ENCODE assay signal across 13 cellular contexts in the genomic region with DNA sequence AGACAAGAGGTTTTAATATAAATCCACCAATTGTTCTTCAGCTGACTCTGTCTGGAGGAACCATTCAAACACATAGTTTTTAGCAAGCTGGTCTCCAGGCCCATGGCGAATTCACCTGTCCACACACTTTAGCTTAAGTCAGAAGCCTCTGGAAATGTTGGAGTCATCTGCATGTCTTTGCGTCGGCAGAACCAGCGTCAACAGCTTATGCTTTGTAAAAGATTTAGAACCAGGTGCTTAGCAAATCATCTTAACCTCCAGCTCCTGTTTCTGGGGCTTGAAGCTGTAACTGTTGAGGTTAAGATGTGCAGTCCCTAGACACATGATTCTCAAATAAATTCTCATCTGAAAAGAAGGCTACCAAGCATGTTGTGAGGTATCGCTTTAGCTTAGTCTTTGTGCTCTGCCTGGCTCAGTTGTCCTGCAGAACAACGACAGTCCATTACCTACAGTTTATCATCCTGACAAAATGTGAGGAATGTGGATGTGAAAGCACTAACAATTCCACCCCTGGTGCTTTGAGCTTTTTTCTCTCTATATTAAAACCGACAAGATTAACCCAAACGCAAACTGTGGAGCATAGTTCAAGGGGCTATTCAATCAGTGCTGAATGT. TPM values are rescaled to one million over a fixed set of nuclear protein-coding genes. Genes with fewer than 3 reads are reported as not detected.
A peak's percentile ranks its signal among the peaks of the same experiment; 100 is the strongest.
DNase-seq lines count a peak whose midpoint lies in the region; ATAC-seq and TF ChIP-seq lines count a peak whose summit lies in the region.
"Had no signal": no experiment of that assay in that cellular context is flagged by ENCODE, and none has a peak within 500 bp of the region (broad histone marks: within the 10 kb centered on the region; RNA-seq: fewer than 3 reads in every experiment).

No MANE protein-coding gene starts in this region.

- H3K36me3 ChIP-seq in left lung (no peaks in the 10 kb centered on the region), skeletal muscle tissue (ENCODE audit: control insufficient read depth in 3 of 3, insufficient read depth in 3 of 3, low read length in 3 of 3) (no peaks in the 10 kb centered on the region)
- H3K36me3 ChIP-seq: tibial artery had no signal

- DNase-seq in LNCaP clone FGC (ENCODE audit: low read depth) (no peak), choroid plexus epithelial cell (ENCODE audit: low read depth) (peak; percentile 44), left lung (no peak), AG08395 (ENCODE audit: low spot score) (no peak)
- DNase-seq in activated T-cell treated with anti-CD3 and anti-CD28 coated beads, Interleukin-2, amount 50 U/mL, for 72 hours: no peak
- DNase-seq: activated CD4-positive, alpha-beta T cell treated with anti-CD3 and anti-CD28 coated beads, Interleukin-2, amount 50 U/mL, for 4 hours; natural killer cell; tibial artery had no signal

- no peak overlapping the region for H3K27ac Mint-ChIP-seq in activated T-cell treated with anti-CD3 and anti-CD28 coated beads, Interleukin-2, amount 50 U/mL, for 72 hours
- H3K27ac Mint-ChIP-seq: activated naive CD4-positive, alpha-beta T cell treated with anti-CD3 and anti-CD28 coated beads, Interleukin-2, amount 50 U/mL, for 72 hours; natural killer cell had no signal

- H3K27me3 ChIP-seq in left lung: peaks cover 0 to 53% of the 10 kb centered on the region in 2 donors
- no peaks in the 10 kb centered on the region for H3K27me3 ChIP-seq in skeletal muscle tissue (ENCODE audit: control insufficient read depth in 3 of 3, insufficient read depth in 3 of 3, low read length in 3 of 3)
- H3K27me3 ChIP-seq: tibial artery had no signal

- H3K4me3 ChIP-seq in LNCaP clone FGC (ENCODE audit: low read depth, low read length): peak overlapping the region; percentile 72
- peak overlapping the region; percentile 87 for H3K4me3 ChIP-seq in choroid plexus epithelial cell (ENCODE audit: low read depth, low read length)
- peak overlapping the region; percentile 1 to 65 for H3K4me3 ChIP-seq in left lung
- peak overlapping the region in 2 of 3 donors; percentile 2 to 43 for H3K4me3 ChIP-seq in skeletal muscle tissue (ENCODE audit: low read length in 3 of 3)
- H3K4me3 ChIP-seq: tibial artery had no signal

- no peak overlapping the region for H3K9ac ChIP-seq in skeletal muscle tissue (ENCODE audit: low read depth in 1 of 3, low read length in 3 of 3)

- H3K27ac ChIP-seq in left lung: peak overlapping the region; percentile 48 to 86
- no peak overlapping the region for H3K27ac ChIP-seq in skeletal muscle tissue (ENCODE audit: low read depth, low read length)
- H3K27ac ChIP-seq: tibial artery had no signal

- TF ChIP-seq CTCF in LNCaP clone FGC (IDR thresholded peaks at IDR 0.05; ENCODE audit: control insufficient read depth, extremely low read depth, insufficient read depth): no peak
- no peak for TF ChIP-seq CTCF in choroid plexus epithelial cell (conservative IDR thresholded peaks at IDR 0.05; ENCODE audit: low read depth, low read length)
- no peak for TF ChIP-seq CTCF in left lung (IDR thresholded peaks at IDR 0.05)

- H3K27me3 Mint-ChIP-seq in activated T-cell treated with anti-CD3 and anti-CD28 coated beads, Interleukin-2, amount 50 U/mL, for 72 hours (ENCODE audit: low read depth): peaks cover 57% of the 10 kb centered on the region

- H3K4me1 ChIP-seq in left lung (peaks cover 0 to 26% of the 10 kb centered on the region in 2 donors), skeletal muscle tissue (ENCODE audit: control insufficient read depth in 3 of 3, insufficient read depth in 3 of 3, low read length in 3 of 3) (peaks cover 13 to 22% (median 14%) of the 10 kb centered on the region in 3 donors)

- no peaks in the 10 kb centered on the region for H3K36me3 Mint-ChIP-seq in activated T-cell treated with anti-CD3 and anti-CD28 coated beads, Interleukin-2, amount 50 U/mL, for 72 hours (ENCODE audit: insufficient read depth in 2 of 2)
- H3K36me3 Mint-ChIP-seq: activated naive CD4-positive, alpha-beta T cell treated with anti-CD3 and anti-CD28 coated beads, Interleukin-2, amount 50 U/mL, for 72 hours; IgD-negative memory B cell; natural killer cell had no signal

- intact Hi-C loops in left lung (cut with DNase I): loop anchor here in 1 of 2 donors (10.0 kb wide), 2 partner anchors 384 to 446 kb away; no protein-coding TSS in a partner anchor

- peaks cover 16% of the 10 kb centered on the region for H3K4me1 Mint-ChIP-seq in activated T-cell treated with anti-CD3 and anti-CD28 coated beads, Interleukin-2, amount 50 U/mL, for 72 hours (ENCODE audit: low read depth)

- H3K4me3 Mint-ChIP-seq in activated T-cell treated with anti-CD3 and anti-CD28 coated beads, Interleukin-2, amount 50 U/mL, for 72 hours: no peak overlapping the region

- no peaks in the 10 kb centered on the region for H3K9me3 Mint-ChIP-seq in activated T-cell treated with anti-CD3 and anti-CD28 coated beads, Interleukin-2, amount 50 U/mL, for 72 hours
- H3K9me3 Mint-ChIP-seq: activated naive CD4-positive, alpha-beta T cell treated with anti-CD3 and anti-CD28 coated beads, Interleukin-2, amount 50 U/mL, for 72 hours; IgD-negative memory B cell; natural killer cell had no signal

- ATAC-seq in left lung (no peak), GM19035 (IDR thresholded peaks at IDR 0.05; ENCODE audit: unreplicated experiment) (no peak), HG03159 (IDR thresholded peaks at IDR 0.05; ENCODE audit: unreplicated experiment) (no peak)
- no peak for ATAC-seq in activated T-cell treated with anti-CD3 and anti-CD28 coated beads, Interleukin-2, amount 50 U/mL, for 72 hours (replicated peaks in 1 of 2)
- ATAC-seq: activated naive CD4-positive, alpha-beta T cell treated with anti-CD3 and anti-CD28 coated beads, Interleukin-2, amount 50 U/mL, for 72 hours; natural killer cell had no signal

- H3K9me3 ChIP-seq in left lung (no peaks in the 10 kb centered on the region), skeletal muscle tissue (ENCODE audit: control insufficient read depth in 3 of 3, low read length in 3 of 3) (no peaks in the 10 kb centered on the region)
- H3K9me3 ChIP-seq: tibial artery had no signal

RNA-seq across cellular contexts. Expression of gene EFNB2, which starts 4.4 kb away (rescaled TPM):
- total RNA-seq in left lung (10 to 100 TPM; 39.6 to 40.2 TPM), skeletal muscle tissue (14.6 TPM)
- under 1 TPM; 0.23 to 0.24 TPM for total RNA-seq in activated T-cell treated with anti-CD3 and anti-CD28 coated beads, Interleukin-2, amount 50 U/mL, for 72 hours
- total RNA-seq: activated naive CD4-positive, alpha-beta T cell treated with anti-CD3 and anti-CD28 coated beads, Interleukin-2, amount 50 U/mL, for 72 hours had no signal

RNA-seq across cellular contexts. Expression of gene ARGLU1, which starts 36.9 kb away (rescaled TPM):
- 10 to 100 TPM; 67.3 to 84.2 TPM for total RNA-seq in left lung
- 32.4 TPM for total RNA-seq in skeletal muscle tissue
- 10 to 100 TPM; 97.2 to 98.9 TPM for total RNA-seq in activated T-cell treated with anti-CD3 and anti-CD28 coated beads, Interleukin-2, amount 50 U/mL, for 72 hours

Comparison
In these comparisons a context has a peak if more than half of its experiments do, and no peak if none do; other contexts are left out.
1. H3K4me3 ChIP-seq: peak in every context shown above with its lines; median percentile 87 in choroid plexus epithelial cell; 72 in LNCaP clone FGC; 33 in left lung; 22 in skeletal muscle tissue.
2. RNA of gene EFNB2, which starts 4.4 kb away (total RNA-seq): 39.6 to 40.2 TPM in left lung and 14.6 TPM in skeletal muscle tissue (single experiment); 0.23 to 0.24 TPM in activated T-cell treated with anti-CD3 and anti-CD28 coated beads, Interleukin-2, amount 50 U/mL, for 72 hours; every median in the first group is over 10 times any median in the second.